ENCODE assay signal across 16 cellular contexts in the genomic region with DNA sequence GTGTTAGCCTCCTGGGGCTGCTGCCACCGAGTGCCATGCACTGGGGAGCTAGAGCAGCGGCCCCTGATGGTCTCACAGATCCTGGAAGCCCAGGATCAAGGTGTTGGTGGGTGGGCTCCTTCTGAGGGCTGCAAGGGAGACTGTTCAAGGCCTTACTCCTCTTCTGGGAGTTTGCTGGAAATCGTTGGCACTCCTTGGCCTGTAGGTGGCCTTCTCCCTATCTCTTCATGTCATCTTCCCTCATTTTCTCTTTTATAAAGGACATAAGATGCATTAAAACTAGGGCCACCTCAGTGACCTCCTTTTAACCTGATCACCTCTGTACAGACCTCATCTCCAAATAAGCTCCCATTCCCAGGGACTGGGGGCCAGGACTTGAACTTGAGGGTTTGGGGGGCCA. TPM values are rescaled to one million over a fixed set of nuclear protein-coding genes. Genes with fewer than 3 reads are reported as not detected.
DNase-seq lines count a peak whose midpoint lies in the region; ATAC-seq and TF ChIP-seq lines count a peak whose summit lies in the region.
"Had no signal": no experiment of that assay in that cellular context is flagged by ENCODE, and none has a peak within 500 bp of the region (broad histone marks: within the 10 kb centered on the region; RNA-seq: fewer than 3 reads in every experiment).

No MANE protein-coding gene starts in this region.

- intact Hi-C loops in colonic mucosa (cut with DNase I) (no loop called here), ascending aorta (cut with DNase I) (no loop called here)

- ATAC-seq in RWPE2 (ENCODE audit: low read depth): no peak

- H3K9me3 ChIP-seq in RWPE2 (ENCODE audit: severe bottlenecking) (no peaks in the 10 kb centered on the region), colonic mucosa (no peaks in the 10 kb centered on the region), ascending aorta (no peaks in the 10 kb centered on the region)

- DNase-seq in AG10803 (ENCODE audit: low read depth): peak; percentile 6
- DNase-seq in RWPE2 (ENCODE audit: low spot score): no peak
- peak; percentile 4 for DNase-seq in fibroblast of mammary gland (ENCODE audit: low read depth)
- no peak for DNase-seq in hepatic stellate cell (ENCODE audit: low spot score)
- DNase-seq in colonic mucosa: no peak
- no peak for DNase-seq in GM19240 (ENCODE audit: insufficient read length, low spot score)
- no peak for DNase-seq in ascending aorta (ENCODE audit: low spot score in 2 of 2)
- DNase-seq: activated CD8-positive, alpha-beta memory T cell treated with anti-CD3 and anti-CD28 coated beads, Interleukin-2, amount 50 U/mL, for 4 hours; COR-L47; effector memory CD4-positive, alpha-beta T cell; midbrain; NCI-H1092; stimulated activated CD4-positive, alpha-beta T cell treated with anti-CD3 and anti-CD28 coated beads, Interleukin-4, amount 100 ng/mL, for 4 hours; stimulated activated naive CD8-positive, alpha-beta T cell treated with anti-CD3 and anti-CD28 coated beads, Interleukin-15, amount 100 ng/mL, for 72 hours had no signal

- H3K27me3 ChIP-seq in RWPE2 (ENCODE audit: insufficient read depth, poor library complexity, severe bottlenecking) (no peaks in the 10 kb centered on the region), colonic mucosa (no peaks in the 10 kb centered on the region), ascending aorta (no peaks in the 10 kb centered on the region)

- H3K4me1 ChIP-seq in RWPE2 (ENCODE audit: insufficient read depth, poor library complexity, severe bottlenecking): no peaks in the 10 kb centered on the region
- H3K4me1 ChIP-seq in colonic mucosa: no peaks in the 10 kb centered on the region
- H3K4me1 ChIP-seq in ascending aorta: no peaks in the 10 kb centered on the region

- H3K27ac ChIP-seq in RWPE2 (ENCODE audit: poor library complexity, severe bottlenecking) (no peak overlapping the region), colonic mucosa (no peak overlapping the region), ascending aorta (no peak overlapping the region)

- no peak overlapping the region for H3K9ac ChIP-seq in colonic mucosa (ENCODE audit: low read depth in 2 of 2, low read length in 2 of 2)

- no peak overlapping the region for H3K4me3 ChIP-seq in AG10803 (ENCODE audit: low read length)
- no peak overlapping the region for H3K4me3 ChIP-seq in GM12875 (ENCODE audit: low read depth, low read length)
- no peak overlapping the region for H3K4me3 ChIP-seq in RWPE2 (ENCODE audit: severe bottlenecking)
- H3K4me3 ChIP-seq in fibroblast of mammary gland (ENCODE audit: control insufficient read depth, low read depth, low read length): no peak overlapping the region
- no peak overlapping the region for H3K4me3 ChIP-seq in colonic mucosa
- no peak overlapping the region for H3K4me3 ChIP-seq in ascending aorta

- no peaks in the 10 kb centered on the region for H3K36me3 ChIP-seq in RWPE2 (ENCODE audit: low read depth)
- H3K36me3 ChIP-seq in colonic mucosa: no peaks in the 10 kb centered on the region
- H3K36me3 ChIP-seq in ascending aorta: no peaks in the 10 kb centered on the region

- TF ChIP-seq CTCF in AG10803 (conservative IDR thresholded peaks at IDR 0.05; ENCODE audit: low read length): peak; percentile 33
- TF ChIP-seq CTCF in GM12875 (IDR thresholded peaks at IDR 0.05; ENCODE audit: borderline replicate concordance, insufficient read depth, low read depth, low read length): 0 out of 2 replicates have a peak, but pooled peaks have one; percentile 14
- TF ChIP-seq CTCF in RWPE2 (IDR thresholded peaks at IDR 0.05; ENCODE audit: poor library complexity, severe bottlenecking): peak; percentile 11
- TF ChIP-seq CTCF in fibroblast of mammary gland (conservative IDR thresholded peaks at IDR 0.05; ENCODE audit: control insufficient read depth, insufficient read depth, low read depth, low read length): peak; percentile 31
- TF ChIP-seq CTCF in colonic mucosa (IDR thresholded peaks at IDR 0.05): no peak
- TF ChIP-seq CTCF in ascending aorta (IDR thresholded peaks at IDR 0.05): no peak

RNA-seq across cellular contexts. Expression of a gene that starts 27.0 kb away (rescaled TPM):
- 1 to 10 TPM; 8.8 to 9.9 TPM for total RNA-seq in colonic mucosa
- total RNA-seq in ascending aorta: 1.7 TPM

RNA-seq across cellular contexts. Expression of a gene that starts 37.8 kb away (rescaled TPM):
- 1 to 10 TPM; 2.5 to 5.0 TPM for total RNA-seq in colonic mucosa
- 42.3 TPM for total RNA-seq in ascending aorta
- total RNA-seq: T-helper 2 cell treated with Interferon-gamma antibody and Interleukin-4, amounts not matched to agents 100 ng/mL and 5 ng/mL, for 36 hours had no signal

Comparison
In these comparisons a context has a peak if more than half of its experiments do, and no peak if none do; other contexts are left out.
1. DNase-seq: peak in AG10803 (single experiment) and fibroblast of mammary gland (single experiment); none in RWPE2 (single experiment), hepatic stellate cell (single experiment), colonic mucosa (single experiment), GM19240 (single experiment) and ascending aorta (0 of 2).
2. CTCF ChIP-seq: peak in AG10803 (single experiment), GM12875 (single experiment), RWPE2 (single experiment) and fibroblast of mammary gland (single experiment); none in colonic mucosa (single experiment) and ascending aorta (0 of 3).